Comparison of ENCODE assay signal across 1 cellular context in the genomic region with DNA sequence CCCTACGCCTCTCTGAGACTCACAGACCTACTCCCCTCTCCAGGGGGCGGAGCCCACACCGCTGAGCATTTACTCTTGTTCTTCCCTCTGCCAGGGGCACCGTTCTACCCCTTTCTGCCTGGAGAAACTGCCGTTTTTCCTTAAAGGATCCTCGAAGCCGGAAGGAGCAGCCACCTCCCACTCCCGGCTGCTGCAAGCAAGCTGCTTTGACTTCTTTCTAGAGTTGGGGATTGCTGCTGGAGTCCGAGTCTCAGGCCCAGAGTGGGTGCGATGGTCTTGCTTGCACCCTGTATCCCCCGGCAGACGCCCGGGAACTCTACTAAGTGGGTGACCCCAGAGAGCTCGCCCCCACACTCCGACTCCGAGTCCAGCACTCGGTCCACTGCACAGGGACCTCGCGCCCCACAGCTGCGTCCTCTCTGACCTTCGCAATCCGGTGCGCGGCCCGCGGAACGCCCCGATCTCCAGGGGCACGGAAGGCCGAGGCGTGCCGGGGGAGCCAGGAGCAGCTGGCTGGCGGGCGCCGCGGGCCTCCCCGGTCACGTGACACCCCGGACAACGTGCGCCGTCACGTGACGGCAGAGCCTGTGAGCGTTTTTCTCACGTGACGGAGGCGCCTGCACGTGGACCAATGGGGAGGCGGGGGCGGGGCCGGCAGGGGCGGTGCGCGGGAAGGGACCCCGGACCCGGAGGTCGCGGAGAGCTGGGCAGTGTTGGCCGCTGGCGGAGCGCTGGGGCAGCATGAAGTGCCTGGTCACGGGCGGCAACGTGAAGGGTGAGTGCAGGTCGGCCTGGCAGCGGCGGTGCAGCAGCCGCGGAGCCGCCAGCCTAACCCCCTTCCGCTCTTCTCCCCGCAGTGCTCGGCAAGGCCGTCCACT.
TF ChIP-seq lines count a peak whose summit lies in the region.

Gene RAD9A, plus strand, starts transcription at position 683 of the 878 bp plus-strand sequence. Its CDS starts 59 bp downstream, at position 742.

TF ChIP-seq in WTC11, 78 proteins besides CTCF, POLR2A, EP300 and RAD21 (continued from another document and continues in another):
- TF ChIP-seq, protein P1, sequence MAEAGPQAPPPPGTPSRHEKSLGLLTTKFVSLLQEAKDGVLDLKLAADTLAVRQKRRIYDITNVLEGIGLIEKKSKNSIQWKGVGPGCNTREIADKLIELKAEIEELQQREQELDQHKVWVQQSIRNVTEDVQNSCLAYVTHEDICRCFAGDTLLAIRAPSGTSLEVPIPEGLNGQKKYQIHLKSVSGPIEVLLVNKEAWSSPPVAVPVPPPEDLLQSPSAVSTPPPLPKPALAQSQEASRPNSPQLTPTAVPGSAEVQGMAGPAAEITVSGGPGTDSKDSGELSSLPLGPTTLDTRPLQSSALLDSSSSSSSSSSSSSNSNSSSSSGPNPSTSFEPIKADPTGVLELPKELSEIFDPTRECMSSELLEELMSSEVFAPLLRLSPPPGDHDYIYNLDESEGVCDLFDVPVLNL (CRISPR knock-in tag; IDR thresholded peaks at IDR 0.05; ENCODE audit: borderline replicate concordance, low read depth): no peak
- no peak for TF ChIP-seq ZNF512 (CRISPR knock-in tag; IDR thresholded peaks at IDR 0.05; ENCODE audit: borderline replicate concordance)
- no peak for TF ChIP-seq PRRX2 (CRISPR knock-in tag; IDR thresholded peaks at IDR 0.05)
- no peak for TF ChIP-seq RELA (CRISPR knock-in tag; IDR thresholded peaks at IDR 0.05; ENCODE audit: borderline replicate concordance)
- TF ChIP-seq PRDM15 (CRISPR knock-in tag; IDR thresholded peaks at IDR 0.05): peak; percentile 13; the same call in 1 of the 2 replicates
- TF ChIP-seq ZNF423 (CRISPR knock-in tag; IDR thresholded peaks at IDR 0.05): 0 out of 2 replicates have a peak, but pooled peaks have one; percentile 2
- no peak for TF ChIP-seq ZNF121 (CRISPR knock-in tag; IDR thresholded peaks at IDR 0.05)
- TF ChIP-seq, protein P2, sequence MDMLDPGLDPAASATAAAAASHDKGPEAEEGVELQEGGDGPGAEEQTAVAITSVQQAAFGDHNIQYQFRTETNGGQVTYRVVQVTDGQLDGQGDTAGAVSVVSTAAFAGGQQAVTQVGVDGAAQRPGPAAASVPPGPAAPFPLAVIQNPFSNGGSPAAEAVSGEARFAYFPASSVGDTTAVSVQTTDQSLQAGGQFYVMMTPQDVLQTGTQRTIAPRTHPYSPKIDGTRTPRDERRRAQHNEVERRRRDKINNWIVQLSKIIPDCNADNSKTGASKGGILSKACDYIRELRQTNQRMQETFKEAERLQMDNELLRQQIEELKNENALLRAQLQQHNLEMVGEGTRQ (CRISPR knock-in tag; IDR thresholded peaks at IDR 0.05): peak; percentile 100
- TF ChIP-seq TEAD4 (CRISPR knock-in tag; IDR thresholded peaks at IDR 0.05): 0 out of 2 replicates have a peak, but pooled peaks have one; percentile 50
- peak; percentile 96 for TF ChIP-seq MYBL2 (CRISPR knock-in tag; IDR thresholded peaks at IDR 0.05)
- TF ChIP-seq, protein P3, sequence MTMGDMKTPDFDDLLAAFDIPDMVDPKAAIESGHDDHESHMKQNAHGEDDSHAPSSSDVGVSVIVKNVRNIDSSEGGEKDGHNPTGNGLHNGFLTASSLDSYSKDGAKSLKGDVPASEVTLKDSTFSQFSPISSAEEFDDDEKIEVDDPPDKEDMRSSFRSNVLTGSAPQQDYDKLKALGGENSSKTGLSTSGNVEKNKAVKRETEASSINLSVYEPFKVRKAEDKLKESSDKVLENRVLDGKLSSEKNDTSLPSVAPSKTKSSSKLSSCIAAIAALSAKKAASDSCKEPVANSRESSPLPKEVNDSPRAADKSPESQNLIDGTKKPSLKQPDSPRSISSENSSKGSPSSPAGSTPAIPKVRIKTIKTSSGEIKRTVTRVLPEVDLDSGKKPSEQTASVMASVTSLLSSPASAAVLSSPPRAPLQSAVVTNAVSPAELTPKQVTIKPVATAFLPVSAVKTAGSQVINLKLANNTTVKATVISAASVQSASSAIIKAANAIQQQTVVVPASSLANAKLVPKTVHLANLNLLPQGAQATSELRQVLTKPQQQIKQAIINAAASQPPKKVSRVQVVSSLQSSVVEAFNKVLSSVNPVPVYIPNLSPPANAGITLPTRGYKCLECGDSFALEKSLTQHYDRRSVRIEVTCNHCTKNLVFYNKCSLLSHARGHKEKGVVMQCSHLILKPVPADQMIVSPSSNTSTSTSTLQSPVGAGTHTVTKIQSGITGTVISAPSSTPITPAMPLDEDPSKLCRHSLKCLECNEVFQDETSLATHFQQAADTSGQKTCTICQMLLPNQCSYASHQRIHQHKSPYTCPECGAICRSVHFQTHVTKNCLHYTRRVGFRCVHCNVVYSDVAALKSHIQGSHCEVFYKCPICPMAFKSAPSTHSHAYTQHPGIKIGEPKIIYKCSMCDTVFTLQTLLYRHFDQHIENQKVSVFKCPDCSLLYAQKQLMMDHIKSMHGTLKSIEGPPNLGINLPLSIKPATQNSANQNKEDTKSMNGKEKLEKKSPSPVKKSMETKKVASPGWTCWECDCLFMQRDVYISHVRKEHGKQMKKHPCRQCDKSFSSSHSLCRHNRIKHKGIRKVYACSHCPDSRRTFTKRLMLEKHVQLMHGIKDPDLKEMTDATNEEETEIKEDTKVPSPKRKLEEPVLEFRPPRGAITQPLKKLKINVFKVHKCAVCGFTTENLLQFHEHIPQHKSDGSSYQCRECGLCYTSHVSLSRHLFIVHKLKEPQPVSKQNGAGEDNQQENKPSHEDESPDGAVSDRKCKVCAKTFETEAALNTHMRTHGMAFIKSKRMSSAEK (CRISPR knock-in tag; IDR thresholded peaks at IDR 0.05; ENCODE audit: borderline replicate concordance): no peak
- no peak; the same call in 1 of the 2 replicates for TF ChIP-seq KAT7 (CRISPR knock-in tag; IDR thresholded peaks at IDR 0.05; ENCODE audit: borderline replicate concordance)
- TF ChIP-seq, protein P4, sequence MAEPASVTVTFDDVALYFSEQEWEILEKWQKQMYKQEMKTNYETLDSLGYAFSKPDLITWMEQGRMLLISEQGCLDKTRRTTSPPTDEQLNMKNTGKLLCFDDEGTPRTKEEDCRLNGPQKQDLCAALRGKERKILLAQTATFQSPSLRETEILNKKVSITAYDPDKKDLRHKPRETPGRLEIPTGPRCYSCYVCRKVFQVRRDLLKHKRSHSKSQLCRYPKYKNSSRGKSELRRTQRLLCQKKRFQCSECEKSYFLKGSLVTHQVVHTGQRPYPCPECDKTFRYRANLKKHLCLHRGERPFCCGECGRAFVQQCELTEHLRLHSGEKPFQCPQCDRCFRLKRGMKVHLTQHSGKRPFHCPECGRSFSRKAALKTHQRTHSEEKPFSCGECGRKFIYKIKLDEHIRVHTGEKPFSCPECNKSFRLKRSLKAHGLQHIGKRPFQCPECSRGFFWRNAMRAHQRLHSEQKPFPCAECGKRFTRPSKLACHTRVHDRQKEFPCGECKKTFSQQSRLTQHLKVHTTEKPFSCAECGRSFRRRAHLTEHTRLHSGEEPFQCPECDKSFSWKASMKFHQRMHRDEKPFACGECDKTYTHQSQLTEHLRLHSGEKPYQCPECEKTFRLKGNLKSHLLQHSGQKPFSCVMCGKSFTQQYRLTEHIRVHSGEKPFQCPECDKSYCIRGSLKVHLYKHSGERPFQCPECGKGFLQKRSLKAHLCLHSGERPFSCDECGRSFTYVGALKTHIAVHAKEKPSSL (CRISPR knock-in tag; conservative IDR thresholded peaks at IDR 0.05): no peak
- 0 out of 2 replicates have a peak, but pooled peaks have one; percentile 53 for TF ChIP-seq SMAD4 (CRISPR knock-in tag; IDR thresholded peaks at IDR 0.05)
- no peak for TF ChIP-seq JAZF1 (CRISPR knock-in tag; IDR thresholded peaks at IDR 0.05)
- 0 out of 2 replicates have a peak, but pooled peaks have one; percentile 55 for TF ChIP-seq NFE2L1 (CRISPR knock-in tag; IDR thresholded peaks at IDR 0.05)
- TF ChIP-seq, protein P5, sequence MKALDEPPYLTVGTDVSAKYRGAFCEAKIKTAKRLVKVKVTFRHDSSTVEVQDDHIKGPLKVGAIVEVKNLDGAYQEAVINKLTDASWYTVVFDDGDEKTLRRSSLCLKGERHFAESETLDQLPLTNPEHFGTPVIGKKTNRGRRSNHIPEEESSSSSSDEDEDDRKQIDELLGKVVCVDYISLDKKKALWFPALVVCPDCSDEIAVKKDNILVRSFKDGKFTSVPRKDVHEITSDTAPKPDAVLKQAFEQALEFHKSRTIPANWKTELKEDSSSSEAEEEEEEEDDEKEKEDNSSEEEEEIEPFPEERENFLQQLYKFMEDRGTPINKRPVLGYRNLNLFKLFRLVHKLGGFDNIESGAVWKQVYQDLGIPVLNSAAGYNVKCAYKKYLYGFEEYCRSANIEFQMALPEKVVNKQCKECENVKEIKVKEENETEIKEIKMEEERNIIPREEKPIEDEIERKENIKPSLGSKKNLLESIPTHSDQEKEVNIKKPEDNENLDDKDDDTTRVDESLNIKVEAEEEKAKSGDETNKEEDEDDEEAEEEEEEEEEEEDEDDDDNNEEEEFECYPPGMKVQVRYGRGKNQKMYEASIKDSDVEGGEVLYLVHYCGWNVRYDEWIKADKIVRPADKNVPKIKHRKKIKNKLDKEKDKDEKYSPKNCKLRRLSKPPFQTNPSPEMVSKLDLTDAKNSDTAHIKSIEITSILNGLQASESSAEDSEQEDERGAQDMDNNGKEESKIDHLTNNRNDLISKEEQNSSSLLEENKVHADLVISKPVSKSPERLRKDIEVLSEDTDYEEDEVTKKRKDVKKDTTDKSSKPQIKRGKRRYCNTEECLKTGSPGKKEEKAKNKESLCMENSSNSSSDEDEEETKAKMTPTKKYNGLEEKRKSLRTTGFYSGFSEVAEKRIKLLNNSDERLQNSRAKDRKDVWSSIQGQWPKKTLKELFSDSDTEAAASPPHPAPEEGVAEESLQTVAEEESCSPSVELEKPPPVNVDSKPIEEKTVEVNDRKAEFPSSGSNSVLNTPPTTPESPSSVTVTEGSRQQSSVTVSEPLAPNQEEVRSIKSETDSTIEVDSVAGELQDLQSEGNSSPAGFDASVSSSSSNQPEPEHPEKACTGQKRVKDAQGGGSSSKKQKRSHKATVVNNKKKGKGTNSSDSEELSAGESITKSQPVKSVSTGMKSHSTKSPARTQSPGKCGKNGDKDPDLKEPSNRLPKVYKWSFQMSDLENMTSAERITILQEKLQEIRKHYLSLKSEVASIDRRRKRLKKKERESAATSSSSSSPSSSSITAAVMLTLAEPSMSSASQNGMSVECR (CRISPR knock-in tag; IDR thresholded peaks at IDR 0.05; ENCODE audit: borderline replicate concordance): peak; percentile 98
- TF ChIP-seq TEAD1 (CRISPR knock-in tag; IDR thresholded peaks at IDR 0.05): peak; percentile 89; the same call in 1 of the 2 replicates
- TF ChIP-seq ZNF232 (CRISPR knock-in tag; IDR thresholded peaks at IDR 0.05): peak; percentile 78; the same call in 1 of the 2 replicates
- TF ChIP-seq, protein P6, sequence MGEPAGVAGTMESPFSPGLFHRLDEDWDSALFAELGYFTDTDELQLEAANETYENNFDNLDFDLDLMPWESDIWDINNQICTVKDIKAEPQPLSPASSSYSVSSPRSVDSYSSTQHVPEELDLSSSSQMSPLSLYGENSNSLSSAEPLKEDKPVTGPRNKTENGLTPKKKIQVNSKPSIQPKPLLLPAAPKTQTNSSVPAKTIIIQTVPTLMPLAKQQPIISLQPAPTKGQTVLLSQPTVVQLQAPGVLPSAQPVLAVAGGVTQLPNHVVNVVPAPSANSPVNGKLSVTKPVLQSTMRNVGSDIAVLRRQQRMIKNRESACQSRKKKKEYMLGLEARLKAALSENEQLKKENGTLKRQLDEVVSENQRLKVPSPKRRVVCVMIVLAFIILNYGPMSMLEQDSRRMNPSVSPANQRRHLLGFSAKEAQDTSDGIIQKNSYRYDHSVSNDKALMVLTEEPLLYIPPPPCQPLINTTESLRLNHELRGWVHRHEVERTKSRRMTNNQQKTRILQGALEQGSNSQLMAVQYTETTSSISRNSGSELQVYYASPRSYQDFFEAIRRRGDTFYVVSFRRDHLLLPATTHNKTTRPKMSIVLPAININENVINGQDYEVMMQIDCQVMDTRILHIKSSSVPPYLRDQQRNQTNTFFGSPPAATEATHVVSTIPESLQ (CRISPR knock-in tag; IDR thresholded peaks at IDR 0.05): no peak
- TF ChIP-seq CREM (CRISPR knock-in tag; IDR thresholded peaks at IDR 0.05): peak; percentile 66; the same call in 1 of the 2 replicates
- no peak for TF ChIP-seq ZSCAN18 (CRISPR knock-in tag; IDR thresholded peaks at IDR 0.05)
